Comparison of ENCODE assay signal across 18 cellular contexts in the genomic region with DNA sequence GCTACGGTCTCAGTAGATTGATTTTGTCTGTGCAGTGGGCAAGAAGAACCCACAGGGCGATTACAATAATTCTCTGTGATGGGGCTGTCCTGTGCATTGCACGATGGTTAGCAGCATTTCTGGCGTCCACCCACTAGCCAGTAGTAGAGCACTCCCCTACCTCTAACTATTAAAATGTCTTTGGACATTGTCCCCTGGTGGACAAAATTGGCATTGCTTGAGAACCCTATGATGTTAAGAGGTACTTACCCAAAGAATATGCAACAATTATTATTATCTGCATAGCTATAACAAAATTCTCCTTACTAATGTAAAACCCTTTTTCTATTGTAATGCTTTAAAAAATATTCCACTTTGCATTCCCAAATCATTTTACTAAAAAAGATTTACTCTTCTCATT.
DNase-seq lines count a peak whose midpoint lies in the region; ATAC-seq, FAIRE-seq and TF ChIP-seq lines count a peak whose summit lies in the region.
"Had no signal": no experiment of that assay in that cellular context is flagged by ENCODE, and none has a peak within 500 bp of the region (broad histone marks: within the 10 kb centered on the region; RNA-seq: fewer than 3 reads in every experiment).

No MANE protein-coding gene starts in this region.

- H3K4me2 ChIP-seq in A549 (no peak overlapping the region), PC-3 (ENCODE audit: low read length) (no peak overlapping the region)
- H3K4me2 ChIP-seq: BLaER1 had no signal

- H4K20me1 ChIP-seq in PC-3 (ENCODE audit: low read length), result no peaks in the 10 kb centered on the region
- H4K20me1 ChIP-seq: BLaER1 had no signal

- H2AFZ ChIP-seq in PC-3 (ENCODE audit: low read length), result no peak overlapping the region

- TF ChIP-seq CTCF in A549 (IDR thresholded peaks at IDR 0.05) (no peak), GM12872 (IDR thresholded peaks at IDR 0.05; ENCODE audit: insufficient read depth, low read depth, low read length) (0 out of 3 replicates have a peak, but pooled peaks have one; percentile 17), PC-3 (conservative IDR thresholded peaks at IDR 0.05; ENCODE audit: low read depth, low read length) (peak; percentile 27; the same call in 1 of the 2 replicates)

- CTCF ChIA-PET in A549 (lab: Yijun Ruan, JAX) (interaction anchor here (0.7 kb wide), 1 partner anchor 305 kb away, joined by 3 read pairs; no protein-coding TSS in a partner anchor), PC-3 (lab: Charles Lee) (no interaction called here)

- DNase-seq in A549 (ENCODE audit: low read depth in 1 of 2, low spot score in 1 of 2) (peak in 1 of 2 experiments; percentile 1), PC-3 (peak; percentile 1), erythroblast (lab: John Stamatoyannopoulos, UW) (peak; percentile 0), NCI-H1436 (lab: John Stamatoyannopoulos, UW) (no peak), GM19240 (ENCODE audit: insufficient read length, low spot score) (no peak), NCI-H226 (no peak), islet precursor cell (no peak)
- DNase-seq: activated CD4-positive, alpha-beta memory T cell treated with anti-CD3 and anti-CD28 coated beads for 36 hours; body of pancreas; naive thymus-derived CD8-positive, alpha-beta T cell; NCI-H1105 treated with DMSO at 0.1 percent for 48 hours; NCI-H446; right cardiac atrium; stimulated activated CD4-positive, alpha-beta T cell treated with anti-CD3 and anti-CD28 coated beads, Interleukin-4, amount 100 ng/mL, for 24 hours had no signal

- H3K27ac ChIP-seq in A549 (no peak overlapping the region), PC-3 (ENCODE audit: low read length) (no peak overlapping the region)
- H3K27ac ChIP-seq: BLaER1, body of pancreas had no signal

- H3K9me3 ChIP-seq in A549 (no peaks in the 10 kb centered on the region), PC-3 (ENCODE audit: low read length) (no peaks in the 10 kb centered on the region)
- H3K9me3 ChIP-seq: body of pancreas had no signal

- no peaks in the 10 kb centered on the region for H3K27me3 ChIP-seq in PC-3 (ENCODE audit: low read length)
- H3K27me3 ChIP-seq: BLaER1, body of pancreas had no signal

- H3K4me1 ChIP-seq in A549, result no peaks in the 10 kb centered on the region
- no peaks in the 10 kb centered on the region for H3K4me1 ChIP-seq in PC-3 (ENCODE audit: insufficient read depth, low read length)
- H3K4me1 ChIP-seq: BLaER1, body of pancreas had no signal

- no peak for TF ChIP-seq RAD21 in A549 (conservative IDR thresholded peaks at IDR 0.05 in 1 of 2, IDR thresholded peaks at IDR 0.05 in 1 of 2)

- TF ChIP-seq POLR2A in A549 (IDR thresholded peaks at IDR 0.05; ENCODE audit: low read length) (no peak), erythroblast (IDR thresholded peaks at IDR 0.05; ENCODE audit: low read length) (no peak)

- ATAC-seq in A549 (no peak), PC-3 (no peak)
- ATAC-seq: activated T-helper 17 cell treated with anti-CD3 and anti-CD28 coated beads, Interleukin-2, amount 50 U/mL, for 72 hours; body of pancreas; naive thymus-derived CD8-positive, alpha-beta T cell; right cardiac atrium; stimulated activated effector memory CD8-positive, alpha-beta T cell treated with anti-CD3 and anti-CD28 coated beads, Interleukin-12 subunit alpha, Interleukin-12 subunit beta, amount 100 ng/mL, for 72 hours had no signal

- no peaks in the 10 kb centered on the region for H3F3A ChIP-seq in PC-3 (ENCODE audit: low read length, unreplicated experiment)

- no TSS peak for BruUV-seq in PC-3 (replicated peaks; lab: Mats Ljungman, UMichigan)

- no peaks in the 10 kb centered on the region for H3K9me2 ChIP-seq in PC-3 (replicated peaks; ENCODE audit: low read length)

- 6% methylated on average over 4 of the region's 4 CpGs for WGBS in A549 (ENCODE audit: missing lambda C conversion rate)

- H3K9ac ChIP-seq in PC-3 (ENCODE audit: low read length), result no peak overlapping the region
- H3K9ac ChIP-seq: BLaER1 had no signal

- FAIRE-seq in A549 (lab: Jason Lieb, UNC), result peak; percentile 28

- no peaks in the 10 kb centered on the region for H3K36me3 ChIP-seq in PC-3 (ENCODE audit: low read depth, low read length)
- H3K36me3 ChIP-seq: BLaER1 had no signal

- no peak overlapping the region for H3K4me3 ChIP-seq in A549
- H3K4me3 ChIP-seq in PC-3 (ENCODE audit: low read length), result no peak overlapping the region
- H3K4me3 ChIP-seq: BLaER1, body of pancreas had no signal

- TF ChIP-seq EP300 in A549 (IDR thresholded peaks at IDR 0.05), result no peak

- intact Hi-C loops in PC-3 (cut with micrococcal nuclease), result no loop called here

- POLR2A ChIA-PET in A549 (lab: Yijun Ruan, JAX) (no interaction called here), PC-3 (lab: Charles Lee; ENCODE audit: unreplicated experiment) (no interaction called here)

- H3K79me2 ChIP-seq in PC-3 (ENCODE audit: low read length), result no peaks in the 10 kb centered on the region

TF ChIP-seq in A549, 52 proteins besides CTCF, POLR2A, EP300 and RAD21:
- TF ChIP-seq ZC3H11A (IDR thresholded peaks at IDR 0.05), result no peak
- no peak for TF ChIP-seq ZFP36 (IDR thresholded peaks at IDR 0.05; ENCODE audit: borderline replicate concordance, partially characterized antibody)
- TF ChIP-seq, protein P1, sequence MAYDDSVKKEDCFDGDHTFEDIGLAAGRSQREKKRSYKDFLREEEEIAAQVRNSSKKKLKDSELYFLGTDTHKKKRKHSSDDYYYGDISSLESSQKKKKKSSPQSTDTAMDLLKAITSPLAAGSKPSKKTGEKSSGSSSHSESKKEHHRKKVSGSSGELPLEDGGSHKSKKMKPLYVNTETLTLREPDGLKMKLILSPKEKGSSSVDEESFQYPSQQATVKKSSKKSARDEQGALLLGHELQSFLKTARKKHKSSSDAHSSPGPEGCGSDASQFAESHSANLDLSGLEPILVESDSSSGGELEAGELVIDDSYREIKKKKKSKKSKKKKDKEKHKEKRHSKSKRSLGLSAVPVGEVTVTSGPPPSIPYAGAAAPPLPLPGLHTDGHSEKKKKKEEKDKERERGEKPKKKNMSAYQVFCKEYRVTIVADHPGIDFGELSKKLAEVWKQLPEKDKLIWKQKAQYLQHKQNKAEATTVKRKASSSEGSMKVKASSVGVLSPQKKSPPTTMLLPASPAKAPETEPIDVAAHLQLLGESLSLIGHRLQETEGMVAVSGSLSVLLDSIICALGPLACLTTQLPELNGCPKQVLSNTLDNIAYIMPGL (CRISPR knock-in tag; IDR thresholded peaks at IDR 0.05; ENCODE audit: borderline replicate concordance), result no peak
- no peak for TF ChIP-seq HOXA7 (CRISPR knock-in tag; IDR thresholded peaks at IDR 0.05)
- TF ChIP-seq CBX2 (IDR thresholded peaks at IDR 0.05; ENCODE audit: borderline replicate concordance, low read depth), result no peak
- TF ChIP-seq JUNB (IDR thresholded peaks at IDR 0.05), result no peak
- no peak for TF ChIP-seq RARB (CRISPR knock-in tag; IDR thresholded peaks at IDR 0.05)
- TF ChIP-seq ELK1 (IDR thresholded peaks at IDR 0.05; ENCODE audit: low read depth, low read length), result no peak
- no peak for TF ChIP-seq TP53 (CRISPR knock-in tag; IDR thresholded peaks at IDR 0.05)
- no peak for TF ChIP-seq RNF2 (IDR thresholded peaks at IDR 0.05; ENCODE audit: borderline replicate concordance, low read depth)
- no peak for TF ChIP-seq FOSL2 (IDR thresholded peaks at IDR 0.05)
- TF ChIP-seq FOSL2 (CRISPR knock-in tag; IDR thresholded peaks at IDR 0.05), result no peak
- TF ChIP-seq USF2 (IDR thresholded peaks at IDR 0.05), result no peak
- TF ChIP-seq SREBF2 (IDR thresholded peaks at IDR 0.05), result no peak
- TF ChIP-seq TFCP2L1 (CRISPR knock-in tag; IDR thresholded peaks at IDR 0.05), result no peak
- TF ChIP-seq POLR2AphosphoS2 (conservative IDR thresholded peaks at IDR 0.05; ENCODE audit: low read length), result no peak
- TF ChIP-seq NR3C1 (IDR thresholded peaks at IDR 0.05), result no peak
- TF ChIP-seq MAFK (IDR thresholded peaks at IDR 0.05; ENCODE audit: partially characterized antibody), result no peak
- TF ChIP-seq RCOR1 (IDR thresholded peaks at IDR 0.05; ENCODE audit: low read depth, low read length), result no peak
- TF ChIP-seq JUN (IDR thresholded peaks at IDR 0.05), result no peak
- no peak for TF ChIP-seq GATA3 (IDR thresholded peaks at IDR 0.05; ENCODE audit: borderline replicate concordance)

Comparison
In these comparisons a context has a peak if more than half of its experiments do, and no peak if none do; other contexts are left out.
1. DNase-seq: peak in PC-3 (single experiment) and erythroblast (2 of 2); none in NCI-H1436 (single experiment), GM19240 (single experiment), NCI-H226 (single experiment) and islet precursor cell (single experiment).